Comparison of ENCODE assay signal across 1 cellular context in the genomic region with DNA sequence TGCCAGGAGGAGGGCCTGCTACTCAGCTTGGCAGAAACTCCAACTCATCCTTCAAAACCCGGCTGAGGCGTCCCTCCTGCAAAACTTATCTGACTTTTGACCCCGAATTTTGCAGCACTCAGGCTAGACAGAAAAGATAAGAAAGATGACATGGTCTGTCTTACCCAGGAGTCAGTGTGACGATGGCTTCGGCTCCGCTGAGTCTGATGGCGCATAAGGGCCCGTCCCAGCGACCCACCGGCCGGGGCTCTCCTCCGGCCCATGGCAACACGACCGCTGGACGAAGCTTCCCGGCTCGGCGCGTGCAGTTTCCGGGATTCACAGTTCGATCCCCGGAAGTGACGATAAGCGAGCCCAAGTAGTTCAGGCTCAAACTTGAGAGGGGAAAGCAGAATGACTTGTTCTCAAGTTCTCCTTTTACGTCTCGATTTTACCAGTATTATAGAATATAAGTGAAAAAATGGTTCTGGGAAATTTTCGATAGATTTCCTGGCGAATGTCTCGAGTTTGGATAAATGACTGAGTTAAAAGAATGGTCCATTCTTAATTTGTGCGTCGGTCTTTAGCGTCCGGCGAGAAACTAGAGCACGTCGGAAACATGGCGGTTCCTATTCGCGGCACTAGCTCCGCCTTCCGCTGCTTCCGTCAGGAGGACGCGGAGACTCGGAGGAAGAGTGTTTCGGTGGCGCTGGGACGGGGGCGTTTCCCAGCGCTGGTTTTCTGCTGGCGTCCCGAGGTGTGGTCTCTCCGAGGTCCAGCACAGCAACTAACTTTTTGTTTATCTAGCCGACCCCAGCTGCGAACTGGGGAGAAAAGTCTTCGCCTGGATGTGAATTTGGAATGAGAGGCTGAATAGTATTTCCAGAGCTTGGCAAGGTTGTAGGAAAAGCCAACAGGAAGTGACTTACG.
TF ChIP-seq lines count a peak whose summit lies in the region.

LSG1 (minus strand) TSS at position 292 of the 909 bp plus-strand sequence; CDS start at position 263, 29 bp downstream.

TF ChIP-seq in K562, 482 proteins besides CTCF, POLR2A, EP300 and RAD21 (continued from another document and continues in another):
- TF ChIP-seq, protein P1, sequence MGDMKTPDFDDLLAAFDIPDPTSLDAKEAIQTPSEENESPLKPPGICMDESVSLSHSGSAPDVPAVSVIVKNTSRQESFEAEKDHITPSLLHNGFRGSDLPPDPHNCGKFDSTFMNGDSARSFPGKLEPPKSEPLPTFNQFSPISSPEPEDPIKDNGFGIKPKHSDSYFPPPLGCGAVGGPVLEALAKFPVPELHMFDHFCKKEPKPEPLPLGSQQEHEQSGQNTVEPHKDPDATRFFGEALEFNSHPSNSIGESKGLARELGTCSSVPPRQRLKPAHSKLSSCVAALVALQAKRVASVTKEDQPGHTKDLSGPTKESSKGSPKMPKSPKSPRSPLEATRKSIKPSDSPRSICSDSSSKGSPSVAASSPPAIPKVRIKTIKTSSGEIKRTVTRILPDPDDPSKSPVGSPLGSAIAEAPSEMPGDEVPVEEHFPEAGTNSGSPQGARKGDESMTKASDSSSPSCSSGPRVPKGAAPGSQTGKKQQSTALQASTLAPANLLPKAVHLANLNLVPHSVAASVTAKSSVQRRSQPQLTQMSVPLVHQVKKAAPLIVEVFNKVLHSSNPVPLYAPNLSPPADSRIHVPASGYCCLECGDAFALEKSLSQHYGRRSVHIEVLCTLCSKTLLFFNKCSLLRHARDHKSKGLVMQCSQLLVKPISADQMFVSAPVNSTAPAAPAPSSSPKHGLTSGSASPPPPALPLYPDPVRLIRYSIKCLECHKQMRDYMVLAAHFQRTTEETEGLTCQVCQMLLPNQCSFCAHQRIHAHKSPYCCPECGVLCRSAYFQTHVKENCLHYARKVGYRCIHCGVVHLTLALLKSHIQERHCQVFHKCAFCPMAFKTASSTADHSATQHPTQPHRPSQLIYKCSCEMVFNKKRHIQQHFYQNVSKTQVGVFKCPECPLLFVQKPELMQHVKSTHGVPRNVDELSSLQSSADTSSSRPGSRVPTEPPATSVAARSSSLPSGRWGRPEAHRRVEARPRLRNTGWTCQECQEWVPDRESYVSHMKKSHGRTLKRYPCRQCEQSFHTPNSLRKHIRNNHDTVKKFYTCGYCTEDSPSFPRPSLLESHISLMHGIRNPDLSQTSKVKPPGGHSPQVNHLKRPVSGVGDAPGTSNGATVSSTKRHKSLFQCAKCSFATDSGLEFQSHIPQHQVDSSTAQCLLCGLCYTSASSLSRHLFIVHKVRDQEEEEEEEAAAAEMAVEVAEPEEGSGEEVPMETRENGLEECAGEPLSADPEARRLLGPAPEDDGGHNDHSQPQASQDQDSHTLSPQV (IDR thresholded peaks at IDR 0.05) = 0 out of 2 replicates have a peak, but pooled peaks have one; percentile 64
- TF ChIP-seq ZNF395 (CRISPR knock-in tag; IDR thresholded peaks at IDR 0.05) (peak; percentile 90), GTF2A2 (tag; IDR thresholded peaks at IDR 0.05) (no peak), EHMT2 (IDR thresholded peaks at IDR 0.05) (peak; percentile 67; the same call in 1 of the 2 replicates), KLF6 (CRISPR knock-in tag; IDR thresholded peaks at IDR 0.05; ENCODE audit: borderline replicate concordance) (peak; percentile 26; the same call in 1 of the 2 replicates), DMBX1 (CRISPR knock-in tag; IDR thresholded peaks at IDR 0.05; ENCODE audit: borderline replicate concordance) (no peak), CTBP1 (IDR thresholded peaks at IDR 0.05; ENCODE audit: borderline replicate concordance) (peak; percentile 74), SIN3A (IDR thresholded peaks at IDR 0.05; ENCODE audit: borderline replicate concordance in 2 of 2, control insufficient read depth in 1 of 2, low read depth in 2 of 2, low read length in 2 of 2) (peak; percentile 94 to 95), TBP (optimal IDR thresholded peaks at IDR 0.05; ENCODE audit: low read depth, low read length) (peak; percentile 51), RBM34 (IDR thresholded peaks at IDR 0.05; ENCODE audit: borderline replicate concordance, insufficient read depth, low read length) (no peak), E2F3 (CRISPR knock-in tag; IDR thresholded peaks at IDR 0.05) (peak; percentile 61; the same call in 1 of the 2 replicates), NR3C1 (CRISPR knock-in tag; IDR thresholded peaks at IDR 0.05) (no peak), SUPT5H (IDR thresholded peaks at IDR 0.05) (peak; percentile 63), NRF1 (conservative IDR thresholded peaks at IDR 0.05 in 1 of 2, IDR thresholded peaks at IDR 0.05 in 1 of 2) (peak in 1 of 2 experiments; percentile 51; a peak in 3 of 4 replicates), JUN (IDR thresholded peaks at IDR 0.05; ENCODE audit: borderline replicate concordance, low read depth, low read length) (peak; percentile 61; the same call in 1 of the 2 replicates), JUN (CRISPR knock-in tag; IDR thresholded peaks at IDR 0.05; ENCODE audit: borderline replicate concordance) (no peak), ZFX (CRISPR knock-in tag; IDR thresholded peaks at IDR 0.05) (peak; percentile 40; the same call in 1 of the 2 replicates), LCOR (CRISPR knock-in tag; IDR thresholded peaks at IDR 0.05) (peak; percentile 84; the same call in 1 of the 2 replicates), JUND (IDR thresholded peaks at IDR 0.05; ENCODE audit: borderline replicate concordance, low read depth, low read length) (peak; percentile 96), JUND (tag; IDR thresholded peaks at IDR 0.05; ENCODE audit: borderline replicate concordance, low read depth, low read length) (peak; percentile 14; the same call in 2 of the 3 replicates), FOXM1 (IDR thresholded peaks at IDR 0.05; ENCODE audit: low read depth) (peak; percentile 82), FOXM1 (CRISPR knock-in tag; IDR thresholded peaks at IDR 0.05; ENCODE audit: low read depth) (no peak), ARID3A (IDR thresholded peaks at IDR 0.05; ENCODE audit: borderline replicate concordance, low read depth, low read length) (peak; percentile 62; the same call in 1 of the 2 replicates), RBM25 (IDR thresholded peaks at IDR 0.05; ENCODE audit: low read depth, low read length, severe bottlenecking) (no peak), ETS1 (conservative IDR thresholded peaks at IDR 0.05; ENCODE audit: control insufficient read depth, low read depth, low read length) (peak; percentile 27; the same call in 1 of the 2 replicates), ZNF165 (CRISPR knock-in tag; IDR thresholded peaks at IDR 0.05; ENCODE audit: borderline replicate concordance) (no peak), KAT7 (CRISPR knock-in tag; IDR thresholded peaks at IDR 0.05; ENCODE audit: borderline replicate concordance) (0 out of 2 replicates have a peak, but pooled peaks have one; percentile 41), CHD2 (IDR thresholded peaks at IDR 0.05; ENCODE audit: low read depth, low read length) (no peak), POLR2AphosphoS5 (IDR thresholded peaks at IDR 0.05; ENCODE audit: control insufficient read depth, insufficient read depth, low read depth, low read length) (peak; percentile 55; the same call in 1 of the 2 replicates), RHOXF2B (CRISPR knock-in tag; conservative IDR thresholded peaks at IDR 0.05) (0 out of 2 replicates have a peak, but pooled peaks have one; percentile 39), GABPB1 (CRISPR knock-in tag; IDR thresholded peaks at IDR 0.05) (peak; percentile 98), EGR1 (conservative IDR thresholded peaks at IDR 0.05) (peak; percentile 94), GATAD2A (IDR thresholded peaks at IDR 0.05) (peak; percentile 27; the same call in 1 of the 2 replicates), BDP1 (IDR thresholded peaks at IDR 0.05; ENCODE audit: insufficient read depth, insufficient read length) (no peak), ZFP30 (CRISPR knock-in tag; IDR thresholded peaks at IDR 0.05; ENCODE audit: borderline replicate concordance) (no peak), ZNF584 (CRISPR knock-in tag; IDR thresholded peaks at IDR 0.05; ENCODE audit: low read depth) (0 out of 2 replicates have a peak, but pooled peaks have one; percentile 15), NFIC (IDR thresholded peaks at IDR 0.05) (peak; percentile 45; the same call in 1 of the 2 replicates), SAP30 (IDR thresholded peaks at IDR 0.05; ENCODE audit: borderline replicate concordance, insufficient read depth, low read depth, low read length, poor library complexity, severe bottlenecking) (peak; percentile 98), KDM5B (IDR thresholded peaks at IDR 0.05; ENCODE audit: insufficient replicate concordance, low read depth, low read length) (peak; percentile 61), ZNF589 (CRISPR knock-in tag; IDR thresholded peaks at IDR 0.05; ENCODE audit: low read depth) (peak; percentile 86), CBX1 (IDR thresholded peaks at IDR 0.05; ENCODE audit: low read depth) (0 out of 2 replicates have a peak, but pooled peaks have one; percentile 42), SIX5 (IDR thresholded peaks at IDR 0.05; ENCODE audit: borderline replicate concordance in 1 of 2, insufficient read depth in 1 of 2, low read depth in 1 of 2, low read length in 2 of 2) (peak; percentile 61 to 64; a peak in 3 of 4 replicates), STAT5A (IDR thresholded peaks at IDR 0.05; ENCODE audit: borderline replicate concordance, low read length) (0 out of 2 replicates have a peak, but pooled peaks have one; percentile 43), FOSL1 (tag; conservative IDR thresholded peaks at IDR 0.05) (peak; percentile 68), ZC3H8 (IDR thresholded peaks at IDR 0.05) (0 out of 2 replicates have a peak, but pooled peaks have one; percentile 77), MEF2A (IDR thresholded peaks at IDR 0.05; ENCODE audit: control insufficient read depth, low read depth, low read length) (0 out of 2 replicates have a peak, but pooled peaks have one; percentile 37), RBBP5 (IDR thresholded peaks at IDR 0.05; ENCODE audit: borderline replicate concordance, insufficient read depth, low read length, poor library complexity, severe bottlenecking) (peak; percentile 93), CXXC5 (CRISPR knock-in tag; IDR thresholded peaks at IDR 0.05) (peak; percentile 93), POLR2G (IDR thresholded peaks at IDR 0.05; ENCODE audit: low read depth, low read length) (peak; percentile 83), KDM4B (IDR thresholded peaks at IDR 0.05; ENCODE audit: borderline replicate concordance in 2 of 2, low read depth in 1 of 2) (peak in 1 of 2 experiments; percentile 65; a peak in 1 of 4 replicates)
- TF ChIP-seq, protein P2, sequence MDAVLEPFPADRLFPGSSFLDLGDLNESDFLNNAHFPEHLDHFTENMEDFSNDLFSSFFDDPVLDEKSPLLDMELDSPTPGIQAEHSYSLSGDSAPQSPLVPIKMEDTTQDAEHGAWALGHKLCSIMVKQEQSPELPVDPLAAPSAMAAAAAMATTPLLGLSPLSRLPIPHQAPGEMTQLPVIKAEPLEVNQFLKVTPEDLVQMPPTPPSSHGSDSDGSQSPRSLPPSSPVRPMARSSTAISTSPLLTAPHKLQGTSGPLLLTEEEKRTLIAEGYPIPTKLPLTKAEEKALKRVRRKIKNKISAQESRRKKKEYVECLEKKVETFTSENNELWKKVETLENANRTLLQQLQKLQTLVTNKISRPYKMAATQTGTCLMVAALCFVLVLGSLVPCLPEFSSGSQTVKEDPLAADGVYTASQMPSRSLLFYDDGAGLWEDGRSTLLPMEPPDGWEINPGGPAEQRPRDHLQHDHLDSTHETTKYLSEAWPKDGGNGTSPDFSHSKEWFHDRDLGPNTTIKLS (IDR thresholded peaks at IDR 0.05; ENCODE audit: borderline replicate concordance, low read depth) = 0 out of 2 replicates have a peak, but pooled peaks have one; percentile 44
- TF ChIP-seq, protein P3, sequence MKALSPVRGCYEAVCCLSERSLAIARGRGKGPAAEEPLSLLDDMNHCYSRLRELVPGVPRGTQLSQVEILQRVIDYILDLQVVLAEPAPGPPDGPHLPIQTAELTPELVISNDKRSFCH (CRISPR knock-in tag; IDR thresholded peaks at IDR 0.05) = no peak
- TF ChIP-seq, protein P3 (tag; IDR thresholded peaks at IDR 0.05) = peak; percentile 76; the same call in 1 of the 2 replicates
- TF ChIP-seq, protein P4, sequence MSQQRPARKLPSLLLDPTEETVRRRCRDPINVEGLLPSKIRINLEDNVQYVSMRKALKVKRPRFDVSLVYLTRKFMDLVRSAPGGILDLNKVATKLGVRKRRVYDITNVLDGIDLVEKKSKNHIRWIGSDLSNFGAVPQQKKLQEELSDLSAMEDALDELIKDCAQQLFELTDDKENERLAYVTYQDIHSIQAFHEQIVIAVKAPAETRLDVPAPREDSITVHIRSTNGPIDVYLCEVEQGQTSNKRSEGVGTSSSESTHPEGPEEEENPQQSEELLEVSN (IDR thresholded peaks at IDR 0.05; ENCODE audit: borderline replicate concordance in 1 of 2, extremely low read depth in 1 of 2, insufficient read depth in 1 of 2, insufficient read length in 1 of 2, low read depth in 1 of 2, low read length in 1 of 2, poor library complexity in 1 of 2, severe bottlenecking in 1 of 2) = peak; percentile 37 to 73
